20 cellular contexts compared by ENCODE assay signal in the genomic region with DNA sequence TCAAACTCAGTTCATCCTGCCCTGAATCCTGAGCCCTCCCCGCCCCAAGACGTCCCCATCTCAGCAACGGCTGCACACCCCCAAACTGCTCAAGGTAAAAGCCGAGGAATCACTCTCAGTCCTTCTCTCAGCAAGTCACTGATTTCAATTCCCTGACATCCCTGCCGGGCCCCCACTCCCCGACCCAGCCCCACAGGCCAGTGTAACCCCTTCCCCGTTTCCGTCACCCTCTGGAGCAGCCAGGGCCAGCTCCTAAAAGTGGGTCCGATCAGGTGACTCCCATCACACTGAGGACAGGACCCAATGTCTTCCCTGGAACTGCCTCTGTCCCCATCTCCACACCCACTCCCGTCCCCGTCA. TPM values are rescaled to one million over a fixed set of nuclear protein-coding genes. Genes with fewer than 3 reads are reported as not detected.
DNase-seq lines count a peak whose midpoint lies in the region; ATAC-seq and TF ChIP-seq lines count a peak whose summit lies in the region.
"Had no signal": no experiment of that assay in that cellular context is flagged by ENCODE, and none has a peak within 500 bp of the region (broad histone marks: within the 10 kb centered on the region; RNA-seq: fewer than 3 reads in every experiment).

No MANE protein-coding gene starts in this region.

- intact Hi-C loops in cardiac septum (cut with DNase I), result no loop called here
- intact Hi-C loops in left ventricle myocardium superior (cut with micrococcal nuclease), result no loop called here
- intact Hi-C loops in mammary epithelial cell (cut with micrococcal nuclease), result no loop called here
- intact Hi-C loops in upper lobe of right lung (cut with DNase I), result no loop called here
- intact Hi-C loops in ascending aorta (cut with DNase I), result no loop called here

- peaks cover 38% of the 10 kb centered on the region for H3K4me1 Mint-ChIP-seq in nephron progenitor cell
- H3K4me1 Mint-ChIP-seq: activated T-helper 17 cell treated with anti-CD3 and anti-CD28 coated beads, Interleukin-2, amount 50 U/mL, for 72 hours; CD4-positive, CD25-positive, alpha-beta regulatory T cell had no signal

- dilution Hi-C loops in mammary epithelial cell (cut with HindIII; ENCODE audit: low sequenced_read_pairs), result no loop called here

- H3K4me1 ChIP-seq in mammary epithelial cell (ENCODE audit: insufficient read depth, low read length) (peaks cover 21% of the 10 kb centered on the region), upper lobe of right lung (no peaks in the 10 kb centered on the region), ascending aorta (no peaks in the 10 kb centered on the region)

- H3K9ac ChIP-seq in mammary epithelial cell (ENCODE audit: insufficient read depth, low read length), result no peak overlapping the region

- no peaks in the 10 kb centered on the region for H3K9me3 Mint-ChIP-seq in nephron progenitor cell
- H3K9me3 Mint-ChIP-seq: activated CD4-positive, alpha-beta memory T cell treated with anti-CD3 and anti-CD28 coated beads, Interleukin-2, amount 10 ng/mL, durations not matched to agents 7 days and 5 days; activated T-helper 17 cell treated with anti-CD3 and anti-CD28 coated beads, Interleukin-2, amount 50 U/mL, for 72 hours; stimulated activated effector memory CD8-positive, alpha-beta T cell treated with anti-CD3 and anti-CD28 coated beads, Interleukin-12 subunit alpha, Interleukin-12 subunit beta, amount 100 ng/mL, for 72 hours; T-cell had no signal

- ATAC-seq in left ventricle myocardium superior, result no peak
- no peak for ATAC-seq in upper lobe of right lung
- ATAC-seq: mucosa of descending colon; stimulated activated effector memory CD8-positive, alpha-beta T cell treated with anti-CD3 and anti-CD28 coated beads, Interleukin-12 subunit alpha, Interleukin-12 subunit beta, amount 100 ng/mL, for 72 hours; T-cell had no signal

- CTCF ChIA-PET in mammary epithelial cell (lab: Charles Lee; ENCODE audit: low non-redundant PET), result interaction anchor here (0.8 to 1.0 kb wide), 2 partner anchors 138 to 164 kb away, joined by 4 to 7 read pairs; no protein-coding TSS in a partner anchor

- no TSS peak for BruUV-seq in mammary epithelial cell (replicated peaks; lab: Mats Ljungman, UMichigan)

- no peaks in the 10 kb centered on the region for H3K36me3 Mint-ChIP-seq in nephron progenitor cell (ENCODE audit: low read depth)
- H3K36me3 Mint-ChIP-seq: CD4-positive, CD25-positive, alpha-beta regulatory T cell; stimulated activated effector memory CD8-positive, alpha-beta T cell treated with anti-CD3 and anti-CD28 coated beads, Interleukin-12 subunit alpha, Interleukin-12 subunit beta, amount 100 ng/mL, for 72 hours; T-cell had no signal

- H2AFZ ChIP-seq in mammary epithelial cell (ENCODE audit: low read depth, low read length), result peak overlapping the region; percentile 83

- in situ Hi-C loops in mammary epithelial cell (cut with MboI; ENCODE audit: low sequenced_read_pairs in 2 of 2), result loop anchor here in 1 of 2 donors (25.0 kb wide), 1 partner anchor 147 kb away; a partner anchor contains a TSS

- H3K27me3 Mint-ChIP-seq in nephron progenitor cell (ENCODE audit: low read depth, poor library complexity), result peaks cover 9% of the 10 kb centered on the region
- H3K27me3 Mint-ChIP-seq: CD4-positive, CD25-positive, alpha-beta regulatory T cell had no signal

- H3K4me3 ChIP-seq in mammary epithelial cell (replicated peaks in 1 of 3; ENCODE audit: insufficient read depth in 1 of 3, low read depth in 2 of 3, low read length in 3 of 3) (no peak overlapping the region), upper lobe of right lung (no peak overlapping the region), ascending aorta (no peak overlapping the region)
- H3K4me3 ChIP-seq: esophagus muscularis mucosa, mucosa of descending colon had no signal

- H3K36me3 ChIP-seq in mammary epithelial cell (ENCODE audit: insufficient read depth, low read length), result no peaks in the 10 kb centered on the region
- H3K36me3 ChIP-seq in upper lobe of right lung, result no peaks in the 10 kb centered on the region
- H3K36me3 ChIP-seq in ascending aorta, result no peaks in the 10 kb centered on the region
- H3K36me3 ChIP-seq: esophagus muscularis mucosa, pancreas had no signal

- no peak for TF ChIP-seq CTCF in mammary epithelial cell (conservative IDR thresholded peaks at IDR 0.05 in 1 of 2, IDR thresholded peaks at IDR 0.05 in 1 of 2; ENCODE audit: extremely low read depth in 1 of 2, insufficient read depth in 1 of 2, low read depth in 1 of 2, low read length in 2 of 2)
- TF ChIP-seq CTCF in nephron progenitor cell (IDR thresholded peaks at IDR 0.05), result no peak
- no peak for TF ChIP-seq CTCF in upper lobe of right lung (IDR thresholded peaks at IDR 0.05)
- no peak for TF ChIP-seq CTCF in ascending aorta (IDR thresholded peaks at IDR 0.05)

- H3K4me3 Mint-ChIP-seq in nephron progenitor cell, result peak overlapping the region; percentile 32
- H3K4me3 Mint-ChIP-seq: activated CD4-positive, alpha-beta memory T cell treated with anti-CD3 and anti-CD28 coated beads, Interleukin-2, amount 10 ng/mL, durations not matched to agents 7 days and 5 days; activated T-helper 17 cell treated with anti-CD3 and anti-CD28 coated beads, Interleukin-2, amount 50 U/mL, for 72 hours; CD4-positive, CD25-positive, alpha-beta regulatory T cell; stimulated activated effector memory CD8-positive, alpha-beta T cell treated with anti-CD3 and anti-CD28 coated beads, Interleukin-12 subunit alpha, Interleukin-12 subunit beta, amount 100 ng/mL, for 72 hours; T-cell had no signal

- DNase-seq in cardiac septum (ENCODE audit: low spot score) (peak; percentile 20), left ventricle myocardium superior (no peak), mammary epithelial cell (no peak), nephron progenitor cell (no peak), upper lobe of right lung (peak; percentile 60), cerebellar cortex (ENCODE audit: low spot score) (no peak), NCI-H1694 (lab: John Stamatoyannopoulos, UW) (no peak), ascending aorta (ENCODE audit: low spot score in 2 of 2) (no peak)
- DNase-seq: activated CD4-positive, alpha-beta memory T cell treated with anti-CD3 and anti-CD28 coated beads, Interleukin-2, amount 10 ng/mL, durations not matched to agents 7 days and 5 days; amygdala; CD4-positive, CD25-positive, alpha-beta regulatory T cell; cortex of kidney; DMS79 treated with DMSO at 0.1 percent for 48 hours; RPMI8226; T-cell had no signal

- H4K20me1 ChIP-seq in mammary epithelial cell (ENCODE audit: insufficient read depth, low read length), result no peaks in the 10 kb centered on the region

- WGBS in mammary epithelial cell (ENCODE audit: low coverage, missing lambda C conversion rate), result 92% methylated on average over 7 of the region's 11 CpGs

- no peaks in the 10 kb centered on the region for H3K27me3 ChIP-seq in mammary epithelial cell (ENCODE audit: insufficient read depth, low read length)
- peaks cover 7% of the 10 kb centered on the region for H3K27me3 ChIP-seq in upper lobe of right lung
- H3K27me3 ChIP-seq in ascending aorta, result no peaks in the 10 kb centered on the region
- H3K27me3 ChIP-seq: pancreas had no signal

- H3K79me2 ChIP-seq in mammary epithelial cell (ENCODE audit: insufficient read depth, low read length), result no peaks in the 10 kb centered on the region

- H3K27ac Mint-ChIP-seq in nephron progenitor cell, result no peak overlapping the region
- H3K27ac Mint-ChIP-seq: activated CD4-positive, alpha-beta memory T cell treated with anti-CD3 and anti-CD28 coated beads, Interleukin-2, amount 10 ng/mL, durations not matched to agents 7 days and 5 days; activated T-helper 17 cell treated with anti-CD3 and anti-CD28 coated beads, Interleukin-2, amount 50 U/mL, for 72 hours; CD4-positive, CD25-positive, alpha-beta regulatory T cell; stimulated activated effector memory CD8-positive, alpha-beta T cell treated with anti-CD3 and anti-CD28 coated beads, Interleukin-12 subunit alpha, Interleukin-12 subunit beta, amount 100 ng/mL, for 72 hours; T-cell had no signal

- H3K4me2 ChIP-seq in mammary epithelial cell (ENCODE audit: insufficient read depth, low read depth, low read length), result peak overlapping the region; percentile 80

- no peaks in the 10 kb centered on the region for H3K9me3 ChIP-seq in mammary epithelial cell (replicated peaks; ENCODE audit: insufficient read depth, low read length)
- no peaks in the 10 kb centered on the region for H3K9me3 ChIP-seq in upper lobe of right lung
- H3K9me3 ChIP-seq in ascending aorta, result no peaks in the 10 kb centered on the region
- H3K9me3 ChIP-seq: esophagus muscularis mucosa, mucosa of descending colon, pancreas had no signal

- H3K27ac ChIP-seq in mammary epithelial cell (ENCODE audit: insufficient read depth, low read depth, low read length) (no peak overlapping the region), upper lobe of right lung (no peak overlapping the region), ascending aorta (no peak overlapping the region)
- H3K27ac ChIP-seq: esophagus muscularis mucosa had no signal

RNA-seq across cellular contexts. Expression of a gene that starts 20.5 kb away (rescaled TPM):
- total RNA-seq in cardiac septum (1.1 TPM), left ventricle myocardium superior (1.3 TPM), mammary epithelial cell (1 to 10 TPM; 1.5 to 4.3 TPM), upper lobe of right lung (0.96 TPM), ascending aorta (not detected)
- polyA plus RNA-seq in mammary epithelial cell, result 0.41 TPM
- not detected for polyA minus RNA-seq in mammary epithelial cell

Comparison
In these comparisons a context has a peak if more than half of its experiments do, and no peak if none do; other contexts are left out.
1. DNase-seq: peak in cardiac septum (single experiment) and upper lobe of right lung (single experiment); none in left ventricle myocardium superior (single experiment), mammary epithelial cell (single experiment), nephron progenitor cell (single experiment), cerebellar cortex (single experiment), NCI-H1694 (single experiment) and ascending aorta (0 of 2).